8 cellular contexts compared by ENCODE assay signal in the genomic region with DNA sequence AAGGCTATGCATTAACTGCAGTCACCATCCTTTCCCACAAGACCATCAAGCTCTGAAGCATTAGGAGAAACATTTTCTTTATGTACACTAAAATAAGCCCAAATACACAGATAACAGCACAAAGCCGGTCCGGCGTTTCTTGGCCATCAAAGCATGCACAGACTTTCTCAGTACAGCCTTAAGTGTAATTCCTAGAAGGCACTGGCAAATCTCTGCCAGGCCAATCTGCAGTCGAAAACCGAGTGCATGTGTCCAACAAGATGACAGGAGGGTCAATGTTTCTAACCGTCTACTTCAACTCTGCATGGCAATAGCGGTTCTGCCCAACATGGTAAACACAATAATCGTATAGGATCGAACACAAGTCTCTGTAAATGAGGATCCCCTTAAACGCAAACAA. TPM values are rescaled to one million over a fixed set of nuclear protein-coding genes. Genes with fewer than 3 reads are reported as not detected.
DNase-seq lines count a peak whose midpoint lies in the region; ATAC-seq and TF ChIP-seq lines count a peak whose summit lies in the region.

No MANE protein-coding gene starts in this region.

- H3K4me1 ChIP-seq in right atrium auricular region: peaks cover 0 to 31% of the 10 kb centered on the region in 2 donors

- peaks cover 21% of the 10 kb centered on the region for H3K4me1 Mint-ChIP-seq in activated T-helper 2 cell treated with anti-CD3 and anti-CD28 coated beads, Interferon-gamma antibody, Interleukin-2, Interleukin-4, amounts not matched to agents 10 μg/mL and 5 μg/mL and 100 μg/mL, durations not matched to agents 14 hours and 24 hours and 36 hours (ENCODE audit: low read depth)
- H3K4me1 Mint-ChIP-seq in stimulated activated naive B cell treated with anti-CD40 and anti-IgM and Interleukin-4, amounts not matched to agents 10 μg/mL and 1 μg/mL and 100 μg/mL, for 72 hours: peaks cover 16 to 32% of the 10 kb centered on the region in 2 donors

- peaks cover 15% of the 10 kb centered on the region for H3K27me3 Mint-ChIP-seq in activated T-helper 2 cell treated with anti-CD3 and anti-CD28 coated beads, Interferon-gamma antibody, Interleukin-2, Interleukin-4, amounts not matched to agents 10 μg/mL and 5 μg/mL and 100 μg/mL, durations not matched to agents 14 hours and 24 hours and 36 hours (ENCODE audit: low read depth)
- H3K27me3 Mint-ChIP-seq in stimulated activated naive B cell treated with anti-CD40 and anti-IgM and Interleukin-4, amounts not matched to agents 10 μg/mL and 1 μg/mL and 100 μg/mL, for 72 hours: no peaks in the 10 kb centered on the region

- peak overlapping the region; percentile 83 for H3K4me3 Mint-ChIP-seq in activated T-helper 2 cell treated with anti-CD3 and anti-CD28 coated beads, Interferon-gamma antibody, Interleukin-2, Interleukin-4, amounts not matched to agents 10 μg/mL and 5 μg/mL and 100 μg/mL, durations not matched to agents 14 hours and 24 hours and 36 hours (ENCODE audit: low read depth)
- peak overlapping the region; percentile 93 to 94 for H3K4me3 Mint-ChIP-seq in stimulated activated naive B cell treated with anti-CD40 and anti-IgM and Interleukin-4, amounts not matched to agents 10 μg/mL and 1 μg/mL and 100 μg/mL, for 72 hours

- H3K4me3 ChIP-seq in right atrium auricular region (peak overlapping the region; percentile 80 to 81), iPS-18c (ENCODE audit: insufficient read depth, low read depth, low read length) (peak overlapping the region; percentile 92)

- no peaks in the 10 kb centered on the region for H3K36me3 ChIP-seq in right atrium auricular region

- H3K9me3 Mint-ChIP-seq in activated T-helper 2 cell treated with anti-CD3 and anti-CD28 coated beads, Interferon-gamma antibody, Interleukin-2, Interleukin-4, amounts not matched to agents 10 μg/mL and 5 μg/mL and 100 μg/mL, durations not matched to agents 14 hours and 24 hours and 36 hours: no peaks in the 10 kb centered on the region
- H3K9me3 Mint-ChIP-seq in stimulated activated naive B cell treated with anti-CD40 and anti-IgM and Interleukin-4, amounts not matched to agents 10 μg/mL and 1 μg/mL and 100 μg/mL, for 72 hours: peaks cover 0 to 3% of the 10 kb centered on the region in 2 donors

- no peaks in the 10 kb centered on the region for H3K27me3 ChIP-seq in right atrium auricular region

- no peak overlapping the region for H3K27ac ChIP-seq in right atrium auricular region

- no peak for TF ChIP-seq CTCF in right atrium auricular region (IDR thresholded peaks at IDR 0.05)

- H3K36me3 Mint-ChIP-seq in activated T-helper 2 cell treated with anti-CD3 and anti-CD28 coated beads, Interferon-gamma antibody, Interleukin-2, Interleukin-4, amounts not matched to agents 10 μg/mL and 5 μg/mL and 100 μg/mL, durations not matched to agents 14 hours and 24 hours and 36 hours (ENCODE audit: low read depth): no peaks in the 10 kb centered on the region
- H3K36me3 Mint-ChIP-seq in stimulated activated naive B cell treated with anti-CD40 and anti-IgM and Interleukin-4, amounts not matched to agents 10 μg/mL and 1 μg/mL and 100 μg/mL, for 72 hours: peaks cover 5% of the 10 kb centered on the region in 2 donors

- H3K9me3 ChIP-seq in right atrium auricular region (no peaks in the 10 kb centered on the region), iPS-18c (ENCODE audit: control insufficient read depth, insufficient read depth, low read length) (no peaks in the 10 kb centered on the region)

- intact Hi-C loops in left cardiac atrium (cut with DNase I): no loop called here
- intact Hi-C loops in activated T-helper 2 cell treated with anti-CD3 and anti-CD28 coated beads, Interferon-gamma antibody, Interleukin-2, Interleukin-4, amounts not matched to agents 10 μg/mL and 5 μg/mL and 100 μg/mL, durations not matched to agents 14 hours and 24 hours and 36 hours (cut with micrococcal nuclease): no loop called here

- DNase-seq in right atrium auricular region (ENCODE audit: low spot score) (no peak), left cardiac atrium (no peak), amniotic stem cell (lab: John Stamatoyannopoulos, UW) (no peak), NCI-H2107 treated with DMSO at 0.1 percent for 48 hours (lab: John Stamatoyannopoulos, UW; ENCODE audit: unreplicated experiment) (no peak)
- DNase-seq in activated T-helper 2 cell treated with anti-CD3 and anti-CD28 coated beads, Interferon-gamma antibody, Interleukin-2, Interleukin-4, amounts not matched to agents 10 μg/mL and 5 μg/mL and 100 μg/mL, durations not matched to agents 14 hours and 24 hours and 36 hours (ENCODE audit: low spot score): no peak
- DNase-seq in stimulated activated naive B cell treated with anti-CD40 and anti-IgM and Interleukin-4, amounts not matched to agents 10 μg/mL and 1 μg/mL and 100 μg/mL, for 72 hours: no peak
- no peak for DNase-seq in stimulated activated CD4-positive, alpha-beta T cell treated with anti-CD3 and anti-CD28 coated beads, Interleukin-4, amount 100 ng/mL, for 4 hours

- ATAC-seq in left cardiac atrium: no peak
- no peak for ATAC-seq in stimulated activated naive B cell treated with anti-CD40 and anti-IgM and Interleukin-4, amounts not matched to agents 10 μg/mL and 1 μg/mL and 100 μg/mL, for 72 hours (replicated peaks)

- H3K27ac Mint-ChIP-seq in activated T-helper 2 cell treated with anti-CD3 and anti-CD28 coated beads, Interferon-gamma antibody, Interleukin-2, Interleukin-4, amounts not matched to agents 10 μg/mL and 5 μg/mL and 100 μg/mL, durations not matched to agents 14 hours and 24 hours and 36 hours: no peak overlapping the region
- peak overlapping the region; percentile 51 for H3K27ac Mint-ChIP-seq in stimulated activated naive B cell treated with anti-CD40 and anti-IgM and Interleukin-4, amounts not matched to agents 10 μg/mL and 1 μg/mL and 100 μg/mL, for 72 hours

RNA-seq across cellular contexts. Expression of a gene that starts 1.1 kb away (rescaled TPM):
- 10 to 100 TPM; 11.4 to 22.8 TPM for total RNA-seq in right atrium auricular region
- 10 to 100 TPM; 19.0 to 22.7 TPM for total RNA-seq in left cardiac atrium
- total RNA-seq in activated T-helper 2 cell treated with anti-CD3 and anti-CD28 coated beads, Interferon-gamma antibody, Interleukin-2, Interleukin-4, amounts not matched to agents 10 μg/mL and 5 μg/mL and 100 μg/mL, durations not matched to agents 14 hours and 24 hours and 36 hours: 6.0 and 6.8 TPM in 2 replicates
